ENCODE assay signal across 7 cellular contexts in the genomic region with DNA sequence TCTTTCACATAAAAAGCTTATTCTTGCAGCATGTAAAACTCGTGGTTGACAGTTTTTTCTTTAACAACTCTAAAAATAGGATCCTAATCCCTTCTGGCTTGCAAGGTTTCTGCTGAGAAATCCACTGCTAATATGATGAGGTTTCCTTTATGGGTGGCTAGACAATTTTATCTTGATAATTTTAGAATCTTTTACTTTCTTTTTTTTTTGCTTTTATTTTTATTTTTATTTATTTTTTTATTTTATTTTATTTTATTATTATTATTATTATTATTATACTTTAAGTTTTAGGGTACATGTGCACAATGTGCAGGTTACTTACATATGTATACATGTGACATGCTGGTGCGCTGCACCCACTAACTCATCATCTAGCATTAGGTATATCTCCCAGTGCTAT. TPM values are rescaled to one million over a fixed set of nuclear protein-coding genes. Genes with fewer than 3 reads are reported as not detected.
"Had no signal": no experiment of that assay in that cellular context is flagged by ENCODE, and none has a peak within 500 bp of the region (broad histone marks: within the 10 kb centered on the region; RNA-seq: fewer than 3 reads in every experiment).

No MANE protein-coding gene starts in this region.

RNA-seq across cellular contexts. Expression of gene OR10J5, which starts 11.0 kb away (rescaled TPM):
- total RNA-seq: GM23248, GM23338, H1, H4, H7, H9, HFFc6 had no signal
